In genomic region chr7:92448185-92448747, GRCh38 we compare ENCODE assay signal across 8 cellular contexts.
DNase-seq lines count a peak whose midpoint lies in the region; ATAC-seq and TF ChIP-seq lines count a peak whose summit lies in the region.

No MANE protein-coding gene starts in this region.

- peak overlapping the region; percentile 82 for H3K4me3 Mint-ChIP-seq in activated naive CD4-positive, alpha-beta T cell treated with anti-CD3 and anti-CD28 coated beads, Interleukin-2, amount 10 ng/mL, durations not matched to agents 7 days and 5 days

- peak; percentile 37 for ATAC-seq in DND-41 (ENCODE audit: insufficient read depth, low read depth)
- ATAC-seq in GM21526 (IDR thresholded peaks at IDR 0.05; ENCODE audit: low FRiP score, unreplicated experiment): peak; percentile 41

- CTCF ChIA-PET in activated naive CD4-positive, alpha-beta T cell treated with anti-CD3 and anti-CD28 coated beads, Interleukin-2, amount 10 ng/mL, durations not matched to agents 7 days and 5 days (lab: Charles Lee): interaction anchor here (0.8 to 4.3 kb wide), 10 partner anchors 13 to 619 kb away, joined by 3 to 63 read pairs (median 4); partner anchors contain the start of genes AKAP9, ANKIB1, KRIT1 and MTERF1

- peak; percentile 66 for TF ChIP-seq CTCF in DND-41 (IDR thresholded peaks at IDR 0.05; ENCODE audit: borderline replicate concordance, extremely low read depth, low read length, poor library complexity, severe bottlenecking)

- H3K4me3 ChIP-seq in DND-41 (ENCODE audit: low read depth in 1 of 2, low read length in 2 of 2): peak overlapping the region; percentile 54 to 82; a peak in 3 of 4 replicates
- H3K4me3 ChIP-seq in HUES6 (ENCODE audit: low read depth, low read length): peak overlapping the region; percentile 83

- H3K9ac ChIP-seq in DND-41 (ENCODE audit: low read depth, low read length) (peak overlapping the region; percentile 99), HUES6 (ENCODE audit: low read length) (peak overlapping the region; percentile 95)

- no peaks in the 10 kb centered on the region for H3K9me3 Mint-ChIP-seq in activated naive CD4-positive, alpha-beta T cell treated with anti-CD3 and anti-CD28 coated beads, Interleukin-2, amount 10 ng/mL, durations not matched to agents 7 days and 5 days

- H3K4me1 Mint-ChIP-seq in activated naive CD4-positive, alpha-beta T cell treated with anti-CD3 and anti-CD28 coated beads, Interleukin-2, amount 10 ng/mL, durations not matched to agents 7 days and 5 days: peaks cover 16% of the 10 kb centered on the region

- H3K27ac ChIP-seq in DND-41 (ENCODE audit: low read length): peak overlapping the region; percentile 90
- H3K27ac ChIP-seq in HUES6 (ENCODE audit: low read depth, low read length): no peak overlapping the region

- peak overlapping the region; percentile 64 for H3K4me2 ChIP-seq in DND-41 (ENCODE audit: insufficient read depth, low read length)

- no peaks in the 10 kb centered on the region for H3K27me3 Mint-ChIP-seq in activated naive CD4-positive, alpha-beta T cell treated with anti-CD3 and anti-CD28 coated beads, Interleukin-2, amount 10 ng/mL, durations not matched to agents 7 days and 5 days

- no peaks in the 10 kb centered on the region for H3K79me2 ChIP-seq in DND-41 (ENCODE audit: insufficient read depth, low read length)

- peaks cover 10% of the 10 kb centered on the region for H3K36me3 Mint-ChIP-seq in activated naive CD4-positive, alpha-beta T cell treated with anti-CD3 and anti-CD28 coated beads, Interleukin-2, amount 10 ng/mL, durations not matched to agents 7 days and 5 days

- DNase-seq in DND-41 (peak; percentile 61), SHP77 treated with DMSO at 0.1 percent for 48 hours (lab: John Stamatoyannopoulos, UW) (peak; percentile 38), head of caudate nucleus (peak in 41 of 42 donors; percentile 17 to 81 (median 53)), pons (ENCODE audit: low spot score) (peak; percentile 83), NCI-H2171 treated with DMSO at 0.1 percent for 48 hours (lab: John Stamatoyannopoulos, UW) (no peak)
- peak; percentile 75 for DNase-seq in activated naive CD4-positive, alpha-beta T cell treated with anti-CD3 and anti-CD28 coated beads, Interleukin-2, amount 10 ng/mL, durations not matched to agents 7 days and 5 days

- H3K9me3 ChIP-seq in DND-41 (ENCODE audit: insufficient read depth, low read length, severe bottlenecking) (no peaks in the 10 kb centered on the region), HUES6 (ENCODE audit: control insufficient read depth, insufficient read depth, low read depth, low read length) (no peaks in the 10 kb centered on the region; the same call in 1 of the 2 replicates)

- H2AFZ ChIP-seq in DND-41 (ENCODE audit: low read depth, low read length): peak overlapping the region; percentile 87

- H3K27me3 ChIP-seq in DND-41 (ENCODE audit: insufficient read depth, low read length, poor library complexity) (no peaks in the 10 kb centered on the region), HUES6 (ENCODE audit: control insufficient read depth, insufficient read depth, low read length) (no peaks in the 10 kb centered on the region)

- no peaks in the 10 kb centered on the region for H4K20me1 ChIP-seq in DND-41 (ENCODE audit: insufficient read depth, low read length)

- peak overlapping the region; percentile 84 for H3K27ac Mint-ChIP-seq in activated naive CD4-positive, alpha-beta T cell treated with anti-CD3 and anti-CD28 coated beads, Interleukin-2, amount 10 ng/mL, durations not matched to agents 7 days and 5 days

- H3K36me3 ChIP-seq in DND-41 (ENCODE audit: insufficient read depth, low read length): peaks cover 18% of the 10 kb centered on the region
- H3K36me3 ChIP-seq in HUES6 (ENCODE audit: control insufficient read depth, insufficient read depth, low read length): peaks cover 36% of the 10 kb centered on the region

- intact Hi-C loops in head of caudate nucleus (cut with DNase I): loop anchor here (5.0 kb wide), 2 partner anchors 271 to 566 kb away; partner anchors contain the start of genes LRRD1 and MTERF1

- H3K4me1 ChIP-seq in DND-41 (ENCODE audit: insufficient read depth, low read length) (peaks cover 21% of the 10 kb centered on the region), HUES6 (ENCODE audit: control insufficient read depth, insufficient read depth, low read length) (peaks cover 2% of the 10 kb centered on the region; the same call in 1 of the 2 replicates)
